ENCODE assay signal across 31 cellular contexts in the genomic region with DNA sequence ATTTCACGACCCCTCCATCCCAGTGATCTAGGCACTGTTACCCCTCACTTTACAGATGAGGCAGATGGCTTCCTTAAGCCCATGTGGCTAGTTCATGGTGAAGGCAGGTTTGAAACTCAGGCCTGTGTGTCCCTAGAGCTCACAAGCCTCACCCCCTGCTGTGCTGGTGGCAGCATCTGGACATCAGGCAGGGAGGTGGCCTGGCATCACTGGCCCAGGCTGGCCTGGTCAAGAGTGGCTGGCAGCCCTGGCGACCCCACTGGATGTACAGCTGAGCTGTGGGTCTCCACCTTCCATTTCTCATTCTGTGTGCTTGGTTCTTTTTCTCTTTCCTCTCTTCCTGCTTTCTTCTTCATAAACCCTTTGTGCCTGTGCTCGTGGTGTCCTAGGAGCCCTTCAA. TPM values are rescaled to one million over a fixed set of nuclear protein-coding genes. Genes with fewer than 3 reads are reported as not detected.
DNase-seq lines count a peak whose midpoint lies in the region; ATAC-seq and TF ChIP-seq lines count a peak whose summit lies in the region.
"Had no signal": no experiment of that assay in that cellular context is flagged by ENCODE, and none has a peak within 500 bp of the region (broad histone marks: within the 10 kb centered on the region; RNA-seq: fewer than 3 reads in every experiment).

No MANE protein-coding gene starts in this region.

- DNase-seq in activated effector memory CD4-positive, alpha-beta T cell treated with anti-CD3 and anti-CD28 coated beads, Interleukin-2, amount 50 U/mL, for 16 hours, result peak; percentile 52
- DNase-seq in activated effector memory CD4-positive, alpha-beta T cell treated with Interleukin-2 at 50 U/mL for 16 hours, result no peak
- DNase-seq in chondrocyte (ENCODE audit: low spot score) (no peak), HCEC 1CT (no peak), neuronal stem cell (ENCODE audit: low spot score) (no peak), NCI-H1436 treated with DMSO at 0.1 percent for 48 hours (lab: John Stamatoyannopoulos, UW) (no peak)
- no peak for DNase-seq in naive thymus-derived CD8-positive, alpha-beta T cell
- DNase-seq: activated CD4-positive, alpha-beta T cell treated with anti-CD3 and anti-CD28 coated beads, Interleukin-2, amount 10 ng/mL, durations not matched to agents 24 days and 14 days; CD4-positive, alpha-beta memory T cell; dermis blood vessel endothelial cell; DND-41; GF-D8; GOT3; left cardiac atrium; NCI-H1048; NCI-H1694 treated with DMSO at 0.1 percent for 48 hours; NCI-H446 treated with DMSO at 0.1 percent for 48 hours; NCI-H774; nephron progenitor cell; SJCRH30; small intestine; stimulated activated CD4-positive, alpha-beta T cell treated with anti-CD3 and anti-CD28 coated beads, Interleukin-1b, Interleukin-23, amount 100 ng/mL, for 48 hours; stimulated activated naive CD8-positive, alpha-beta T cell treated with anti-CD3 and anti-CD28 coated beads, Interleukin-15, amount 100 ng/mL, for 72 hours; T1000; thyroid gland had no signal

- TF ChIP-seq CTCF in chondrocyte (IDR thresholded peaks at IDR 0.05), result no peak

- H3K9ac ChIP-seq in neuronal stem cell (ENCODE audit: low read depth, low read length, poor library complexity), result no peak overlapping the region
- H3K9ac ChIP-seq: parathyroid adenoma had no signal

- H4K8ac ChIP-seq in neuronal stem cell (ENCODE audit: low read depth, low read length), result no peak overlapping the region

- H2BK120ac ChIP-seq in neuronal stem cell (ENCODE audit: low read depth, low read length), result no peak overlapping the region

- H3K4me1 Mint-ChIP-seq in chondrocyte (ENCODE audit: low read depth), result peaks cover 17% of the 10 kb centered on the region
- H3K4me1 Mint-ChIP-seq in naive thymus-derived CD8-positive, alpha-beta T cell, result peaks cover 0 to 13% (median 6%) of the 10 kb centered on the region in 4 donors
- H3K4me1 Mint-ChIP-seq: activated CD4-positive, alpha-beta T cell treated with anti-CD3 and anti-CD28 coated beads, Interleukin-2, amount 10 ng/mL, durations not matched to agents 24 days and 14 days; CD4-positive, alpha-beta memory T cell had no signal

- H3K14ac ChIP-seq in neuronal stem cell (ENCODE audit: low read length), result no peak overlapping the region

- no peak overlapping the region for H2BK5ac ChIP-seq in neuronal stem cell (ENCODE audit: low read length)

- POLR2A ChIA-PET in naive thymus-derived CD8-positive, alpha-beta T cell (lab: Charles Lee), result no interaction called here

- no peak overlapping the region for H2AK5ac ChIP-seq in neuronal stem cell (ENCODE audit: low read depth, low read length)

- peaks cover 27% of the 10 kb centered on the region for H3K36me3 Mint-ChIP-seq in chondrocyte (ENCODE audit: low read depth)
- peaks cover 0 to 83% (median 17%) of the 10 kb centered on the region in 3 donors for H3K36me3 Mint-ChIP-seq in naive thymus-derived CD8-positive, alpha-beta T cell

- H3K27ac Mint-ChIP-seq in chondrocyte (ENCODE audit: unreplicated experiment), result peak overlapping the region; percentile 65
- H3K27ac Mint-ChIP-seq in naive thymus-derived CD8-positive, alpha-beta T cell, result peak overlapping the region in 6 of 10 donors; percentile 36 to 83 (median 56)
- H3K27ac Mint-ChIP-seq: activated CD4-positive, alpha-beta T cell treated with anti-CD3 and anti-CD28 coated beads, Interleukin-2, amount 10 ng/mL, durations not matched to agents 24 days and 14 days; activated T-helper 2 cell treated with anti-CD3 and anti-CD28 coated beads, Interferon-gamma antibody, Interleukin-2, Interleukin-4, amounts not matched to agents 10 μg/mL and 5 μg/mL and 100 μg/mL, durations not matched to agents 14 hours and 24 hours and 36 hours had no signal

- no peaks in the 10 kb centered on the region for H3K79me1 ChIP-seq in neuronal stem cell (ENCODE audit: low read depth, low read length)

- no peak overlapping the region for H2BK12ac ChIP-seq in neuronal stem cell (ENCODE audit: low read length)

- no CpG with 5 or more reads among the region's 3 CpGs for WGBS in neuronal stem cell (ENCODE audit: extremely low coverage in 2 of 2, insufficient read length in 2 of 2, insufficient replicate concordance in 1 of 2), 2 donors

- H3K27me3 Mint-ChIP-seq in chondrocyte (ENCODE audit: low read depth), result no peaks in the 10 kb centered on the region
- no peaks in the 10 kb centered on the region for H3K27me3 Mint-ChIP-seq in naive thymus-derived CD8-positive, alpha-beta T cell
- H3K27me3 Mint-ChIP-seq: activated CD4-positive, alpha-beta T cell treated with anti-CD3 and anti-CD28 coated beads, Interleukin-2, amount 10 ng/mL, durations not matched to agents 24 days and 14 days; CD4-positive, alpha-beta memory T cell; stimulated activated naive CD8-positive, alpha-beta T cell treated with anti-CD3 and anti-CD28 coated beads, Interleukin-15, amount 100 ng/mL, for 72 hours had no signal

- H3K4me1 ChIP-seq in neuronal stem cell (ENCODE audit: control insufficient read depth in 2 of 2, insufficient read depth in 1 of 2, low read depth in 1 of 2, low read length in 2 of 2), result no peaks in the 10 kb centered on the region
- H3K4me1 ChIP-seq: parathyroid adenoma, SJCRH30, thyroid gland, vagina had no signal

- H3K9me3 Mint-ChIP-seq in chondrocyte (ENCODE audit: low read depth), result no peaks in the 10 kb centered on the region
- no peaks in the 10 kb centered on the region for H3K9me3 Mint-ChIP-seq in naive thymus-derived CD8-positive, alpha-beta T cell
- H3K9me3 Mint-ChIP-seq: activated CD4-positive, alpha-beta T cell treated with anti-CD3 and anti-CD28 coated beads, Interleukin-2, amount 10 ng/mL, durations not matched to agents 24 days and 14 days; activated T-helper 2 cell treated with anti-CD3 and anti-CD28 coated beads, Interferon-gamma antibody, Interleukin-2, Interleukin-4, amounts not matched to agents 10 μg/mL and 5 μg/mL and 100 μg/mL, durations not matched to agents 14 hours and 24 hours and 36 hours; nephron progenitor cell; stimulated activated naive CD8-positive, alpha-beta T cell treated with anti-CD3 and anti-CD28 coated beads, Interleukin-15, amount 100 ng/mL, for 72 hours had no signal

- H2BK15ac ChIP-seq in neuronal stem cell (ENCODE audit: low read length), result no peak overlapping the region

- no peak overlapping the region for H3K4me3 Mint-ChIP-seq in chondrocyte (ENCODE audit: unreplicated experiment)
- H3K4me3 Mint-ChIP-seq in naive thymus-derived CD8-positive, alpha-beta T cell, result no peak overlapping the region
- H3K4me3 Mint-ChIP-seq: activated CD4-positive, alpha-beta T cell treated with anti-CD3 and anti-CD28 coated beads, Interleukin-2, amount 10 ng/mL, durations not matched to agents 24 days and 14 days; CD4-positive, alpha-beta memory T cell; nephron progenitor cell; stimulated activated naive CD8-positive, alpha-beta T cell treated with anti-CD3 and anti-CD28 coated beads, Interleukin-15, amount 100 ng/mL, for 72 hours had no signal

- H3K27ac ChIP-seq in temporal lobe (ENCODE audit: low read depth, low read length) (peak overlapping the region; percentile 23), neuronal stem cell (replicated peaks; ENCODE audit: low read length) (no peak overlapping the region)
- H3K27ac ChIP-seq: parathyroid adenoma, SJCRH30, thyroid gland, vagina, VCaP had no signal

- H3K4me3 ChIP-seq in neuronal stem cell (ENCODE audit: low read length in 2 of 2), result no peak overlapping the region
- H3K4me3 ChIP-seq: lung, SJCRH30, thyroid gland, vagina had no signal

- no peak overlapping the region for H3K23ac ChIP-seq in neuronal stem cell (ENCODE audit: low read depth, low read length, poor library complexity)

- no peak for ATAC-seq in naive thymus-derived CD8-positive, alpha-beta T cell
- ATAC-seq: left cardiac atrium; stimulated activated naive CD8-positive, alpha-beta T cell treated with anti-CD3 and anti-CD28 coated beads, Interleukin-15, amount 100 ng/mL, for 72 hours had no signal

- no peak overlapping the region for H3K4ac ChIP-seq in neuronal stem cell (ENCODE audit: low read length)

- no peaks in the 10 kb centered on the region for H3K27me3 ChIP-seq in neuronal stem cell (ENCODE audit: control insufficient read depth in 3 of 3, insufficient read depth in 3 of 3, low read depth in 1 of 3, low read length in 3 of 3)
- H3K27me3 ChIP-seq: SJCRH30, thyroid gland, vagina had no signal

- H2AFZ ChIP-seq in neuronal stem cell (ENCODE audit: low read length), result no peak overlapping the region
- H2AFZ ChIP-seq: parathyroid adenoma had no signal

- H4K91ac ChIP-seq in neuronal stem cell (ENCODE audit: low read depth, low read length, poor library complexity), result no peak overlapping the region

- no peak overlapping the region for H3K4me2 ChIP-seq in neuronal stem cell (ENCODE audit: insufficient read depth, low read length, poor library complexity, severe bottlenecking)

- no peak overlapping the region for H3K18ac ChIP-seq in neuronal stem cell (ENCODE audit: low read length)

- peaks cover 45 to 100% of the 10 kb centered on the region in 2 donors for H3K36me3 ChIP-seq in neuronal stem cell (replicated peaks in 1 of 2; ENCODE audit: control insufficient read depth in 2 of 2, insufficient read depth in 2 of 2, low read length in 2 of 2)

- H3K9me3 ChIP-seq in neuronal stem cell (replicated peaks in 1 of 2; ENCODE audit: control insufficient read depth in 2 of 2, insufficient read depth in 1 of 2, low read depth in 1 of 2, low read length in 2 of 2), result no peaks in the 10 kb centered on the region
- H3K9me3 ChIP-seq: SJCRH30, thyroid gland, vagina had no signal

RNA-seq across cellular contexts. Expression of a gene that starts 56.3 kb away (rescaled TPM):
- 27.4 to 46.4 TPM (median 27.8 TPM) in 3 replicates for total RNA-seq in chondrocyte
- 10 to 100 TPM; 13.3 to 13.5 TPM for total RNA-seq in naive thymus-derived CD8-positive, alpha-beta T cell
- polyA plus RNA-seq in naive thymus-derived CD8-positive, alpha-beta T cell, result 10 to 100 TPM; 59.9 to 78.5 (median 68.3) TPM
- total RNA-seq in temporal lobe, result 19.7 TPM
- polyA plus RNA-seq in neuronal stem cell (2013, experiment 1 of 2), result 69.7 TPM
- 67.9 TPM for polyA plus RNA-seq in neuronal stem cell (2013, experiment 2 of 2)
